ENCODE assay signal across 9 cellular contexts in genomic region chr19:50329146-50329925, GRCh38. TPM values are rescaled to one million over a fixed set of nuclear protein-coding genes. Genes with fewer than 3 reads are reported as not detected.
DNase-seq lines count a peak whose midpoint lies in the region; ATAC-seq and TF ChIP-seq lines count a peak whose summit lies in the region.
"Had no signal": no experiment of that assay in that cellular context is flagged by ENCODE, and none has a peak within 500 bp of the region (broad histone marks: within the 10 kb centered on the region; RNA-seq: fewer than 3 reads in every experiment).

KCNC3 (minus strand) TSS chr19:50329377; CDS start chr19:50329082, 295 bp downstream.

- H3K27me3 ChIP-seq in neuron (ENCODE audit: insufficient read depth, low read length) = peaks cover 12% of the 10 kb centered on the region
- peaks cover 52 to 60% of the 10 kb centered on the region in 2 donors for H3K27me3 ChIP-seq in stomach smooth muscle (ENCODE audit: control insufficient read depth in 1 of 2, insufficient read depth in 2 of 2, low read length in 2 of 2)

- intact Hi-C loops in Calu3 (cut with micrococcal nuclease; ENCODE audit: unreplicated experiment) = no loop called here

- H3K4me1 ChIP-seq in neuron (ENCODE audit: insufficient read depth, low read length) (peaks cover 17% of the 10 kb centered on the region), stomach smooth muscle (ENCODE audit: control insufficient read depth, insufficient read depth, low read length) (peaks cover 24% of the 10 kb centered on the region)

- ATAC-seq in GM21447 (IDR thresholded peaks at IDR 0.05; ENCODE audit: unreplicated experiment) = peak; percentile 60

- peak within 1 kb of the TSS; percentile 56 for H3K27ac ChIP-seq in RWPE1
- H3K27ac ChIP-seq in stomach smooth muscle (ENCODE audit: low read length) = no peak within 1 kb of the TSS

- POLR2A ChIA-PET in RWPE1 (lab: Yijun Ruan, JAX; ENCODE audit: low non-redundant PET) = no interaction called here

- H3K9me3 ChIP-seq in neuron (ENCODE audit: low read length) (peaks cover 10% of the 10 kb centered on the region), stomach smooth muscle (ENCODE audit: control insufficient read depth in 2 of 2, low read length in 2 of 2) (no peaks in the 10 kb centered on the region)

- peaks cover 70% of the 10 kb centered on the region for H3K27me3 Mint-ChIP-seq in Calu3 (ENCODE audit: unreplicated experiment)

- peak within 1 kb of the TSS; percentile 51 for H3K27ac Mint-ChIP-seq in Calu3 (ENCODE audit: unreplicated experiment)

- no peak for TF ChIP-seq RAD21 in Ishikawa (IDR thresholded peaks at IDR 0.05; ENCODE audit: low read depth)

- peaks cover 60% of the 10 kb centered on the region for H3K4me1 Mint-ChIP-seq in Calu3 (ENCODE audit: low read depth, unreplicated experiment)

- H3K36me3 ChIP-seq in neuron (ENCODE audit: insufficient read depth, low read length) (no peaks in the 10 kb centered on the region), stomach smooth muscle (ENCODE audit: control insufficient read depth in 2 of 2, insufficient read depth in 2 of 2, low read length in 2 of 2) (no peaks in the 10 kb centered on the region)

- H3K4me3 Mint-ChIP-seq in Calu3 (ENCODE audit: low read depth, unreplicated experiment) = peak within 1 kb of the TSS; percentile 60

- H3K36me3 Mint-ChIP-seq in Calu3 (ENCODE audit: insufficient read depth, unreplicated experiment) = peaks cover 65% of the 10 kb centered on the region

- peaks cover 5% of the 10 kb centered on the region for H3K9me3 Mint-ChIP-seq in Calu3 (ENCODE audit: low read depth, unreplicated experiment)

- BruUV-seq in Calu3 (replicated peaks; lab: Mats Ljungman, UMichigan) = no TSS peak

- CTCF ChIA-PET in Calu3 (lab: Charles Lee) (interaction anchor here (0.5 to 1.2 kb wide), 16 partner anchors 10 to 1202 kb away, joined by 3 to 9 read pairs (median 4); no protein-coding TSS in a partner anchor), RWPE1 (lab: Yijun Ruan, JAX) (no interaction called here)

- TF ChIP-seq EP300 in Ishikawa (IDR thresholded peaks at IDR 0.05; ENCODE audit: borderline replicate concordance) = no peak

- TF ChIP-seq CTCF in Calu3 (IDR thresholded peaks at IDR 0.05; ENCODE audit: unreplicated experiment) = no peak
- TF ChIP-seq CTCF in RWPE1 (conservative IDR thresholded peaks at IDR 0.05; ENCODE audit: low read depth) = no peak

- H3K4me3 ChIP-seq in neuron (ENCODE audit: low read length) = peak within 1 kb of the TSS; percentile 62
- H3K4me3 ChIP-seq in stomach smooth muscle (ENCODE audit: low read length in 2 of 2) = peak within 1 kb of the TSS; percentile 65 to 69

- DNase-seq in Calu3 (peak; percentile 99), RWPE1 (ENCODE audit: low spot score) (peak; percentile 96), foreskin melanocyte (peak; percentile 78)
- DNase-seq in activated naive CD4-positive, alpha-beta T cell (lab: John Stamatoyannopoulos, UW) = peak; percentile 70 to 82 (median 73)

- H2AFZ ChIP-seq in neuron (ENCODE audit: low read depth, low read length) = no peak within 1 kb of the TSS

- H3K9ac ChIP-seq in stomach smooth muscle (ENCODE audit: low read length in 2 of 2) = no peak within 1 kb of the TSS

TF ChIP-seq in Ishikawa, 13 proteins besides CTCF, POLR2A, EP300 and RAD21:
- 0 out of 2 replicates have a peak, but pooled peaks have one; percentile 18 for TF ChIP-seq TCF12 (IDR thresholded peaks at IDR 0.05; ENCODE audit: low read depth)
- TF ChIP-seq MAX (IDR thresholded peaks at IDR 0.05) = peak; percentile 59
- TF ChIP-seq NFIC (IDR thresholded peaks at IDR 0.05) = no peak
- TF ChIP-seq ZBTB7A (IDR thresholded peaks at IDR 0.05; ENCODE audit: low read depth) = 0 out of 2 replicates have a peak, but pooled peaks have one; percentile 20
- TF ChIP-seq TAF1 (IDR thresholded peaks at IDR 0.05; ENCODE audit: low read depth) = no peak

RNA-seq across cellular contexts. Expression of gene KCNC3, which starts in this region (rescaled TPM):
- 5.3 and 6.8 TPM in 2 replicates for total RNA-seq in Calu3 (2022)
- total RNA-seq: myocyte had no signal
